Comparison of ENCODE assay signal across 15 cellular contexts in the genomic region with DNA sequence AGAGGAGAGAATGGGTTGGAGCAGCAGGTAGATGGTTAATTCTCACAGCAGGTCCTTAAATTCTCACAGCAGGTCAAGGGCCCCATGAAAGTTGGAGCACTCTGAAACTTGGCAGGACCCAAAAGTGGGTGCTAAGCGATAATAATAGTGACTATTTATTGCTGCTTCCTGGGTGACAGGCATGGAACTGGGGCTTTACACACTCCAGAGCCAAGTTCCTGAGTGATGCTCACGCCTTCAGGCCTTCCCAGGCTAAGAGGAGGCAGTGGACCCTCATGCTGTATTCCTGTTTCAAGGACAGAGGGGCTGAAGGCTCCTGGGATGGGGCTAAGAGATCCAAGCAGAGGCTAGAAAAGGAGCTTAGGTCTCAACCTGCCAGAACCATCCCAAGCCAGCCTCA.
"Had no signal": no experiment of that assay in that cellular context is flagged by ENCODE, and none has a peak within 500 bp of the region (broad histone marks: within the 10 kb centered on the region; RNA-seq: fewer than 3 reads in every experiment).

No MANE protein-coding gene starts in this region.

- H3K27me3 ChIP-seq: Peyer's patch, SJSA1 had no signal

- H3K9me3 ChIP-seq: Peyer's patch, SJSA1, SK-N-SH had no signal

- ATAC-seq: PC-3 had no signal

- H3K4me1 ChIP-seq: SJSA1 had no signal

- DNase-seq: Karpas-422, KBM-7, MM.1S, MV-4-11, NCI-H187 treated with DMSO at 0.1 percent for 48 hours, NCI-H2227 treated with DMSO at 0.1 percent for 48 hours, NCI-H526 treated with DMSO at 0.1 percent for 48 hours, PC-3, Peyer's patch, RPMI8226, SHP77 treated with DMSO at 0.1 percent for 48 hours, SK-N-SH, SW 1271 had no signal

- H3K27ac ChIP-seq: KMS-11, Peyer's patch, SJSA1 had no signal

- H3K4me3 ChIP-seq: Peyer's patch, SJSA1 had no signal

- H3K36me3 ChIP-seq: Peyer's patch, SJSA1 had no signal
